1 cellular context compared by ENCODE assay signal in the genomic region with DNA sequence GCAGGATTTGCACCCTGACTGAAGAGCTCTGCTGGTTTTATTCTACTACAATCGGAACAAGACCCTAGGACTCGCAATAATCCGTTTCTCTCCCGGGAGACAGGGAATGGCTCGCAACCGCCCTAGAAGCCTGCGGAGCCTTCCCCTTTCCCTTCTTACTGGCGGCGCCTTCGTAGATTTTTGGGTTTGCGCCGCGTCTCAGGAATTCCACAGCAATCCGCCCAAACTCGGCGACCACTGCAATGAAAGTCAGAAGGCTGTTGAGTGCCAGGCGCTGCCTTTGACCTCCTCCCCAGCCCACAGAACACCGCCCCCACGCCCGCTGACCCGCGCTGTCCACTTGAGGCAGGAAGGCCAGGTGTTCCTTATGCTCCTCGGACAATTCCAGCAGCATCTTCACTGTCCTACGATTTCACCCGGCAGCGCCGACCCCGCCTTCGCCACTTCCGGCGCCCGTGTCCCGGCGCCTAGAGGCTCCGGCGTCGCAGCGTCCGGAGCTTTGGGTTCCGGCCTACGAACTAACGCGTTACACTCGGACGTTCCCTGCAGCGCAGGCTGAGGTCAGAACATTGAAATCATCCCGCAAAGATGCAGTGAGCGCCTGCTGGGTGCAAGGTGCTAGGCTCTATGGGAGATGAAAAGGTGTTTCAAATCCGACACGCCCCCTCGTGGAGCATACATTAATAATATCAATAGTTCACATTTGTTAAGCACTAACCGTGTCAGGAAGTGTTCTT.
TF ChIP-seq lines count a peak whose summit lies in the region.

TSS of gene COMMD2 (minus strand) at position 439 of the 737 bp plus-strand sequence. CDS start at position 394, 45 bp downstream.

TF ChIP-seq in Ishikawa, 13 proteins besides CTCF, POLR2A, EP300 and RAD21 (continued from another document):
- TF ChIP-seq, protein P1, sequence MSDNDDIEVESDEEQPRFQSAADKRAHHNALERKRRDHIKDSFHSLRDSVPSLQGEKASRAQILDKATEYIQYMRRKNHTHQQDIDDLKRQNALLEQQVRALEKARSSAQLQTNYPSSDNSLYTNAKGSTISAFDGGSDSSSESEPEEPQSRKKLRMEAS (IDR thresholded peaks at IDR 0.05), result peak; percentile 76
- TF ChIP-seq NFIC (IDR thresholded peaks at IDR 0.05) (no peak; the same call in 1 of the 2 replicates), USF1 (IDR thresholded peaks at IDR 0.05) (peak; percentile 64; the same call in 1 of the 2 replicates), FOXM1 (IDR thresholded peaks at IDR 0.05; ENCODE audit: borderline replicate concordance, low read depth) (no peak), EGR1 (IDR thresholded peaks at IDR 0.05) (no peak)
